In the genomic region with DNA sequence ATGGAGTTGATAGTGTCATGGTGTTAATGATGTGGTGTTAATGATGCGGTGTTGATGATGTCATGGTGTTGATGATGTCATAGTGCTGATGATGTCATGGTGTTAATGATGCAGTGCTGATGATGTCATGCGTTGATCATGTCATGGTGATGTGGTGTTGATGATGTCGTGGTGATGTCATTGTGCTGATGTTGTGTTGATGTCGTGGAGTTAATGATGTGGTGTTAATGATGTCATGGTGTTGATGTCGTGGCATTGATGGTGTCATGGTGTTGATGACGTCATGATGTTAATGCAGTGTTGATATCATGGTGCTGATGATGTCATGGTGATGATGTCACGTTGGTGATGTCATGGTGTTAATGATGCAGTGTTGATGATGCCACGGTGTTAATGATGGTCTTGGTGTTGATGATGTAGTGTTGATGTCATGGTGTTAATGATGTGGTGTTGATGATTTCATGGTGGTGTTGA, we compare ENCODE assay signal across 13 cellular contexts.
DNase-seq lines count a peak whose midpoint lies in the region; ATAC-seq and TF ChIP-seq lines count a peak whose summit lies in the region.
"Had no signal": no experiment of that assay in that cellular context is flagged by ENCODE, and none has a peak within 500 bp of the region (broad histone marks: within the 10 kb centered on the region; RNA-seq: fewer than 3 reads in every experiment).

No MANE protein-coding gene starts in this region.

- 0 out of 2 replicates have a peak, but pooled peaks cover 3% of the 10 kb centered on the region for H3K4me1 ChIP-seq in MM.1S (ENCODE audit: low read length)

- no peaks in the 10 kb centered on the region for H3K36me3 ChIP-seq in MM.1S (replicated peaks; ENCODE audit: insufficient read depth, low read length)
- H3K36me3 ChIP-seq: BLaER1 had no signal

- no peaks in the 10 kb centered on the region for H3K27me3 ChIP-seq in MM.1S (replicated peaks; ENCODE audit: insufficient read depth, low read length)
- H3K27me3 ChIP-seq: foreskin keratinocyte had no signal

- H3F3A ChIP-seq in MM.1S (ENCODE audit: insufficient read depth, low read length) = 0 out of 2 replicates have a peak, but pooled peaks cover 3% of the 10 kb centered on the region

- H3K27ac Mint-ChIP-seq in stimulated activated naive B cell treated with anti-CD40 and anti-IgM and Interleukin-4, amounts not matched to agents 10 μg/mL and 1 μg/mL and 100 μg/mL, for 72 hours = no peak overlapping the region
- H3K27ac Mint-ChIP-seq: activated naive CD4-positive, alpha-beta T cell treated with anti-CD3 and anti-CD28 coated beads, Interleukin-2, amount 50 U/mL, for 72 hours had no signal

- H4K20me1 ChIP-seq in MM.1S (ENCODE audit: insufficient read depth, low read length) = no peaks in the 10 kb centered on the region
- H4K20me1 ChIP-seq: BLaER1 had no signal

- no peak overlapping the region for H3K4me3 ChIP-seq in MM.1S (ENCODE audit: low read length)
- H3K4me3 ChIP-seq: BLaER1 had no signal

- H3K4me3 Mint-ChIP-seq in stimulated activated naive B cell treated with anti-CD40 and anti-IgM and Interleukin-4, amounts not matched to agents 10 μg/mL and 1 μg/mL and 100 μg/mL, for 72 hours = no peak overlapping the region

- ATAC-seq in stimulated activated naive B cell treated with anti-CD40 and anti-IgM and Interleukin-4, amounts not matched to agents 10 μg/mL and 1 μg/mL and 100 μg/mL, for 72 hours (replicated peaks) = peak; percentile 1
- ATAC-seq in HG02870 (IDR thresholded peaks at IDR 0.05; ENCODE audit: unreplicated experiment) = no peak
- ATAC-seq: foreskin keratinocyte had no signal

- H3K27ac ChIP-seq in MM.1S (ENCODE audit: low read length) = no peak overlapping the region
- H3K27ac ChIP-seq: BLaER1, foreskin keratinocyte had no signal

- peak; percentile 28 for DNase-seq in stimulated activated CD4-positive, alpha-beta T cell treated with anti-CD3 and anti-CD28 coated beads, Interleukin-15, amount 100 ng/mL, for 24 hours
- no peak for DNase-seq in stimulated activated CD4-positive, alpha-beta T cell treated with anti-CD3 and anti-CD28 coated beads, Interleukin-2, amount 100 ng/mL, for 48 hours
- DNase-seq in NAMALWA (ENCODE audit: low spot score) (peak; percentile 71), brain pericyte (ENCODE audit: low read depth, low spot score) (peak; percentile 27), MM.1S (no peak), HPDE6-E6E7 (ENCODE audit: extremely low spot score) (no peak)
- DNase-seq in stimulated activated naive B cell treated with anti-CD40 and anti-IgM and Interleukin-4, amounts not matched to agents 10 μg/mL and 1 μg/mL and 100 μg/mL, for 72 hours = no peak
- DNase-seq: GF-D8, NCI-H2029 treated with DMSO at 0.1 percent for 48 hours had no signal

- no peak overlapping the region for H2AFZ ChIP-seq in MM.1S (ENCODE audit: low read length)

- TF ChIP-seq CTCF in MM.1S (IDR thresholded peaks at IDR 0.05; ENCODE audit: low read length) = no peak

- H3K27me3 Mint-ChIP-seq in stimulated activated naive B cell treated with anti-CD40 and anti-IgM and Interleukin-4, amounts not matched to agents 10 μg/mL and 1 μg/mL and 100 μg/mL, for 72 hours = peaks cover 19 to 28% of the 10 kb centered on the region in 2 donors

- H3K4me1 Mint-ChIP-seq in stimulated activated naive B cell treated with anti-CD40 and anti-IgM and Interleukin-4, amounts not matched to agents 10 μg/mL and 1 μg/mL and 100 μg/mL, for 72 hours = peaks cover 3 to 11% of the 10 kb centered on the region in 2 donors

- no peak overlapping the region for H3K9ac ChIP-seq in MM.1S (ENCODE audit: low read length)
- H3K9ac ChIP-seq: BLaER1 had no signal

- H3K9me2 ChIP-seq in MM.1S (replicated peaks; ENCODE audit: insufficient read depth, low read length) = no peaks in the 10 kb centered on the region

- H3K36me3 Mint-ChIP-seq in stimulated activated naive B cell treated with anti-CD40 and anti-IgM and Interleukin-4, amounts not matched to agents 10 μg/mL and 1 μg/mL and 100 μg/mL, for 72 hours = peaks cover 0 to 2% of the 10 kb centered on the region in 2 donors
- H3K36me3 Mint-ChIP-seq: activated naive CD4-positive, alpha-beta T cell treated with anti-CD3 and anti-CD28 coated beads, Interleukin-2, amount 50 U/mL, for 72 hours had no signal

- H3K4me2 ChIP-seq in MM.1S (ENCODE audit: low read depth, low read length) = no peak overlapping the region
- H3K4me2 ChIP-seq: BLaER1 had no signal

- H3K79me2 ChIP-seq in MM.1S (ENCODE audit: low read length) = no peaks in the 10 kb centered on the region

- no peaks in the 10 kb centered on the region for H3K9me3 Mint-ChIP-seq in stimulated activated naive B cell treated with anti-CD40 and anti-IgM and Interleukin-4, amounts not matched to agents 10 μg/mL and 1 μg/mL and 100 μg/mL, for 72 hours
- H3K9me3 Mint-ChIP-seq: activated naive CD4-positive, alpha-beta T cell treated with anti-CD3 and anti-CD28 coated beads, Interleukin-2, amount 50 U/mL, for 72 hours had no signal

- no peaks in the 10 kb centered on the region for H3K9me3 ChIP-seq in MM.1S (replicated peaks; ENCODE audit: insufficient read depth, low read length)
- H3K9me3 ChIP-seq: BLaER1 had no signal

Comparison
In these comparisons a context has a peak if more than half of its experiments do, and no peak if none do; other contexts are left out.
1. DNase-seq: peak in stimulated activated CD4-positive, alpha-beta T cell treated with anti-CD3 and anti-CD28 coated beads, Interleukin-15, amount 100 ng/mL, for 24 hours (single experiment), NAMALWA (single experiment) and brain pericyte (single experiment); none in stimulated activated CD4-positive, alpha-beta T cell treated with anti-CD3 and anti-CD28 coated beads, Interleukin-2, amount 100 ng/mL, for 48 hours (0 of 2), stimulated activated naive B cell treated with anti-CD40 and anti-IgM and Interleukin-4, amounts not matched to agents 10 μg/mL and 1 μg/mL and 100 μg/mL, for 72 hours (single experiment), MM.1S (single experiment) and HPDE6-E6E7 (single experiment).